9 cellular contexts compared by ENCODE assay signal in the genomic region with DNA sequence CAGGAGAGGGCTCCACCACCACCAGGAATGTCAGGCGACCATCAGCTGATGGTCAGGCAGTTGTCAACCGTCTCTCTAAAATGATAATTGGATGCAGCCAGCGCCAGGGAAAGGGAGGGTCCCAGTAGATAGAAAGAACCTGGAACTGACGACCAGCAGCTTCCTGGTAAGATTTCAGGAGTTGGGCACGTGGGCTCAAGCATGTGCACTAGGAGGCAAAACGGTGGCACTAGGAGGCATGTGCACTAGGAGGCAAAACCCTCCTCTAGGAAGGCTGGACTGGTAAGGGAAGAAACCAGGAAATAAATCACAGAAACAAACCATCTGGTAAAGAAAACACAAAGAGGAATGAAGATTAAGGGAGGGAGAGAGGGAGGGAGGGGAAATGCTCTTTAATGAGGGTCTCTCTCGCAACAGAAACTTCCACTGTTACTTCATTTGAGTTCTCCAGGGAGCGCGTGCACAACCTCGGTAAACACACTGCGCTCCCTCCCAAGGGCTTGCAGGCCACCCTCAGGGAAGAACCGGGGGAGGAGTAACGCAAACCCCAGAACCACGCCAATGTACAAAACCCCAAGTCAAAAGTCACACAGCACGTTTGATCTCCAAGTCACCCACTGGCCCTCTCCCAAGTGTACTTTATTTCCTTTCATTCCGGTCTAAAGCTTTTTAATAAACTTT.
A peak's percentile ranks its signal among the peaks of the same experiment; 100 is the strongest.
DNase-seq lines count a peak whose midpoint lies in the region; ATAC-seq and TF ChIP-seq lines count a peak whose summit lies in the region.
"Had no signal": no experiment of that assay in that cellular context is flagged by ENCODE, and none has a peak within 500 bp of the region (broad histone marks: within the 10 kb centered on the region; RNA-seq: fewer than 3 reads in every experiment).

No MANE protein-coding gene starts in this region.

- CTCF ChIA-PET in PC-3 (lab: Charles Lee), result no interaction called here

- no peaks in the 10 kb centered on the region for H3F3A ChIP-seq in PC-3 (ENCODE audit: low read length, unreplicated experiment)

- peak overlapping the region; percentile 61; the same call in 1 of the 2 replicates for H3K4me2 ChIP-seq in PC-3 (ENCODE audit: low read length)

- H3K9me3 Mint-ChIP-seq in neural crest cell, result no peaks in the 10 kb centered on the region
- H3K9me3 Mint-ChIP-seq in activated T-cell treated with anti-CD3 and anti-CD28 coated beads, Interleukin-2, amount 50 U/mL, for 24 hours, result no peaks in the 10 kb centered on the region

- POLR2A ChIA-PET in PC-3 (lab: Charles Lee; ENCODE audit: unreplicated experiment), result no interaction called here

- no peaks in the 10 kb centered on the region for H4K20me1 ChIP-seq in PC-3 (ENCODE audit: low read length)

- H3K4me1 Mint-ChIP-seq in neural crest cell, result peaks cover 72% of the 10 kb centered on the region
- peaks cover 35% of the 10 kb centered on the region for H3K4me1 Mint-ChIP-seq in activated T-cell treated with anti-CD3 and anti-CD28 coated beads, Interleukin-2, amount 50 U/mL, for 24 hours (ENCODE audit: low read depth)

- no peak overlapping the region for H3K9ac ChIP-seq in PC-3 (ENCODE audit: low read length)

- no peak for TF ChIP-seq CTCF in PC-3 (conservative IDR thresholded peaks at IDR 0.05; ENCODE audit: low read depth, low read length)
- TF ChIP-seq CTCF in neural crest cell (conservative IDR thresholded peaks at IDR 0.05), result no peak

- H3K27me3 Mint-ChIP-seq in neural crest cell (ENCODE audit: low read depth), result peaks cover 3% of the 10 kb centered on the region
- H3K27me3 Mint-ChIP-seq in activated T-cell treated with anti-CD3 and anti-CD28 coated beads, Interleukin-2, amount 50 U/mL, for 24 hours, result no peaks in the 10 kb centered on the region

- H3K4me3 Mint-ChIP-seq in neural crest cell, result no peak overlapping the region
- H3K4me3 Mint-ChIP-seq in activated T-cell treated with anti-CD3 and anti-CD28 coated beads, Interleukin-2, amount 50 U/mL, for 24 hours, result no peak overlapping the region

- H3K36me3 Mint-ChIP-seq in neural crest cell (ENCODE audit: low read depth), result peaks cover 3% of the 10 kb centered on the region
- peaks cover 13% of the 10 kb centered on the region for H3K36me3 Mint-ChIP-seq in activated T-cell treated with anti-CD3 and anti-CD28 coated beads, Interleukin-2, amount 50 U/mL, for 24 hours (ENCODE audit: low read depth)

- peaks cover 52% of the 10 kb centered on the region for H3K4me1 ChIP-seq in PC-3 (ENCODE audit: insufficient read depth, low read length)
- H3K4me1 ChIP-seq in esophagus (ENCODE audit: control insufficient read depth in 2 of 2, insufficient read depth in 2 of 2, low read length in 1 of 2), result peaks cover 5 to 33% of the 10 kb centered on the region in 2 donors

- 32 to 44% methylated on average over 16 of the region's 16 CpGs for WGBS in esophagus, 2 donors

- no peak overlapping the region for H3K4me3 ChIP-seq in PC-3 (ENCODE audit: low read length)
- no peak overlapping the region for H3K4me3 ChIP-seq in esophagus (ENCODE audit: low read depth in 1 of 2, low read length in 2 of 2)

- H3K36me3 ChIP-seq in PC-3 (ENCODE audit: low read depth, low read length) (no peaks in the 10 kb centered on the region), esophagus (ENCODE audit: control insufficient read depth in 2 of 2, insufficient read depth in 2 of 2, low read length in 1 of 2) (no peaks in the 10 kb centered on the region)

- DNase-seq in AG20443 (ENCODE audit: low spot score) (peak; percentile 17), PC-3 (no peak), neural crest cell (ENCODE audit: low read depth, low spot score) (no peak), superior temporal gyrus (ENCODE audit: extremely low spot score) (no peak), NCI-H1048 (lab: John Stamatoyannopoulos, UW) (no peak), NCI-H526 (lab: John Stamatoyannopoulos, UW) (no peak)
- no peak for DNase-seq in activated T-cell treated with anti-CD3 and anti-CD28 coated beads, Interleukin-2, amount 50 U/mL, for 24 hours
- DNase-seq: stimulated activated CD4-positive, alpha-beta T cell treated with anti-CD3 and anti-CD28 coated beads, Interleukin-2, amount 100 ng/mL, for 48 hours had no signal

- intact Hi-C loops in PC-3 (cut with micrococcal nuclease), result loop anchor here (2.0 to 10.0 kb wide), 2 partner anchors 45 to 101 kb away; no protein-coding TSS in a partner anchor

- H3K27me3 ChIP-seq in PC-3 (ENCODE audit: low read length) (no peaks in the 10 kb centered on the region), esophagus (ENCODE audit: control insufficient read depth in 1 of 2, insufficient read depth in 2 of 2, low read length in 2 of 2) (no peaks in the 10 kb centered on the region)

- no peaks in the 10 kb centered on the region for H3K9me3 ChIP-seq in PC-3 (ENCODE audit: low read length)
- no peaks in the 10 kb centered on the region for H3K9me3 ChIP-seq in esophagus (ENCODE audit: control insufficient read depth in 2 of 2, insufficient read depth in 1 of 2, low read depth in 1 of 2, low read length in 1 of 2)

- BruUV-seq in PC-3 (replicated peaks; lab: Mats Ljungman, UMichigan), result TSS peak; percentile 12

- peak overlapping the region; percentile 68 for H3K27ac Mint-ChIP-seq in neural crest cell (ENCODE audit: unreplicated experiment)
- H3K27ac Mint-ChIP-seq in activated T-cell treated with anti-CD3 and anti-CD28 coated beads, Interleukin-2, amount 50 U/mL, for 24 hours, result no peak overlapping the region

- H3K9me2 ChIP-seq in PC-3 (replicated peaks; ENCODE audit: low read length), result no peaks in the 10 kb centered on the region

- no peaks in the 10 kb centered on the region for H3K79me2 ChIP-seq in PC-3 (ENCODE audit: low read length)

- no peak for ATAC-seq in PC-3

- H2AFZ ChIP-seq in PC-3 (ENCODE audit: low read length), result no peak overlapping the region

- H3K27ac ChIP-seq in PC-3 (ENCODE audit: low read length), result peak overlapping the region; percentile 78
- H3K27ac ChIP-seq in esophagus (ENCODE audit: low read depth in 2 of 2, low read length in 1 of 2), result peak overlapping the region; percentile 98 to 99
